ENCODE assay signal across 10 cellular contexts in the genomic region with DNA sequence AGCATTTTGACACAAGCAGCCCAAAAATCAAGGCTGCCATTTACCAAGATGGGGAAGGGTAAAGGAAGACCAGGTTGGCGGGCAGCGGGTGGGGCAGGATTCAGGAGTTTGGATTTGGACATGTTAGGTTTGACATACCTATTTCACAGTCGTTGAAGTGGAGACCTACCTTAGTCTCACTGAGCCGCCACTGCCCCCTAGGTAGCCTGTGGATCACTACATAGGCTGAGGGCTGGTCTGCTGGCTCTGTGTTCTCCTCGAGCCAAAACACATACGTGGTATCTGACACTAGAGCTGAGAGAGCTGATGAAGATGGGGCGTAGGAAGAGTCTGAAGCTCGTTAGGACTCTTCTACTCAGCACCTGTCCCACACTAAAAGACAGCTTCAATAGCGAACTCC.
DNase-seq lines count a peak whose midpoint lies in the region; ATAC-seq and TF ChIP-seq lines count a peak whose summit lies in the region.
"Had no signal": no experiment of that assay in that cellular context is flagged by ENCODE, and none has a peak within 500 bp of the region (broad histone marks: within the 10 kb centered on the region; RNA-seq: fewer than 3 reads in every experiment).

No MANE protein-coding gene starts in this region.

- H3K27ac Mint-ChIP-seq in HFFc6: no peak overlapping the region
- no peak overlapping the region for H3K27ac Mint-ChIP-seq in activated naive CD4-positive, alpha-beta T cell treated with anti-CD3 and anti-CD28 coated beads, Interleukin-2, amount 10 ng/mL, durations not matched to agents 7 days and 5 days
- peak overlapping the region; percentile 93 to 99 (median 99) for H3K27ac Mint-ChIP-seq in nephron

- H3K9me3 Mint-ChIP-seq in HFFc6: no peaks in the 10 kb centered on the region
- H3K9me3 Mint-ChIP-seq in activated naive CD4-positive, alpha-beta T cell treated with anti-CD3 and anti-CD28 coated beads, Interleukin-2, amount 10 ng/mL, durations not matched to agents 7 days and 5 days: no peaks in the 10 kb centered on the region
- H3K9me3 Mint-ChIP-seq in nephron: no peaks in the 10 kb centered on the region
- H3K9me3 Mint-ChIP-seq: brain had no signal

- CTCF ChIA-PET in activated naive CD4-positive, alpha-beta T cell treated with anti-CD3 and anti-CD28 coated beads, Interleukin-2, amount 10 ng/mL, durations not matched to agents 7 days and 5 days (lab: Charles Lee): interaction anchor here (0.8 to 1.2 kb wide), 3 partner anchors 74 to 105 kb away, joined by 3 to 4 read pairs (median 3); no protein-coding TSS in a partner anchor

- H3K4me1 Mint-ChIP-seq in HFFc6 (ENCODE audit: low read depth) (peaks cover 65% of the 10 kb centered on the region), nephron (peaks cover 46% of the 10 kb centered on the region)
- peaks cover 13% of the 10 kb centered on the region for H3K4me1 Mint-ChIP-seq in activated naive CD4-positive, alpha-beta T cell treated with anti-CD3 and anti-CD28 coated beads, Interleukin-2, amount 10 ng/mL, durations not matched to agents 7 days and 5 days

- H3K27me3 Mint-ChIP-seq in HFFc6 (ENCODE audit: insufficient read depth) (peaks cover 2% of the 10 kb centered on the region), nephron (ENCODE audit: low read depth) (no peaks in the 10 kb centered on the region)
- H3K27me3 Mint-ChIP-seq in activated naive CD4-positive, alpha-beta T cell treated with anti-CD3 and anti-CD28 coated beads, Interleukin-2, amount 10 ng/mL, durations not matched to agents 7 days and 5 days: no peaks in the 10 kb centered on the region
- H3K27me3 Mint-ChIP-seq: brain had no signal

- H3K4me3 ChIP-seq in GM12864 (ENCODE audit: low read depth, low read length): no peak overlapping the region

- DNase-seq in GM12864 (ENCODE audit: low read depth): peak; percentile 35
- DNase-seq in HFFc6: no peak
- peak; percentile 46 for DNase-seq in activated naive CD4-positive, alpha-beta T cell treated with anti-CD3 and anti-CD28 coated beads, Interleukin-2, amount 10 ng/mL, durations not matched to agents 7 days and 5 days
- no peak for DNase-seq in NCI-H2107 treated with DMSO at 0.1 percent for 48 hours (lab: John Stamatoyannopoulos, UW; ENCODE audit: unreplicated experiment)
- no peak for DNase-seq in AG08395 (ENCODE audit: low spot score)
- DNase-seq: NCI-H1694 treated with DMSO at 0.1 percent for 48 hours had no signal

- H3K36me3 Mint-ChIP-seq in HFFc6 (ENCODE audit: low read depth): peaks cover 19% of the 10 kb centered on the region
- peaks cover 53% of the 10 kb centered on the region for H3K36me3 Mint-ChIP-seq in activated naive CD4-positive, alpha-beta T cell treated with anti-CD3 and anti-CD28 coated beads, Interleukin-2, amount 10 ng/mL, durations not matched to agents 7 days and 5 days
- peaks cover 37% of the 10 kb centered on the region for H3K36me3 Mint-ChIP-seq in nephron (ENCODE audit: low read depth)

- TF ChIP-seq CTCF in GM12864 (IDR thresholded peaks at IDR 0.05; ENCODE audit: low read depth, low read length, missing control alignments) (peak; percentile 78), HFFc6 (IDR thresholded peaks at IDR 0.05) (peak; percentile 22; the same call in 1 of the 2 replicates), nephron (IDR thresholded peaks at IDR 0.05; ENCODE audit: unreplicated experiment in 3 of 3) (no peak)

- ATAC-seq in GM21367 (IDR thresholded peaks at IDR 0.05; ENCODE audit: unreplicated experiment): no peak
- ATAC-seq in HG02938 (IDR thresholded peaks at IDR 0.05; ENCODE audit: unreplicated experiment): no peak

- H3K4me3 Mint-ChIP-seq in HFFc6 (no peak overlapping the region), nephron (no peak overlapping the region)
- no peak overlapping the region for H3K4me3 Mint-ChIP-seq in activated naive CD4-positive, alpha-beta T cell treated with anti-CD3 and anti-CD28 coated beads, Interleukin-2, amount 10 ng/mL, durations not matched to agents 7 days and 5 days
- H3K4me3 Mint-ChIP-seq: brain had no signal

Comparison
In these comparisons a context has a peak if more than half of its experiments do, and no peak if none do; other contexts are left out.
1. DNase-seq: peak in GM12864 (single experiment) and activated naive CD4-positive, alpha-beta T cell treated with anti-CD3 and anti-CD28 coated beads, Interleukin-2, amount 10 ng/mL, durations not matched to agents 7 days and 5 days (single experiment); none in HFFc6 (single experiment), NCI-H2107 treated with DMSO at 0.1 percent for 48 hours (single experiment) and AG08395 (single experiment).
2. CTCF ChIP-seq: peak in GM12864 (single experiment) and HFFc6 (single experiment); none in nephron (0 of 3).
3. H3K27ac Mint-ChIP-seq: peak in nephron (3 of 3); none in HFFc6 (single experiment) and activated naive CD4-positive, alpha-beta T cell treated with anti-CD3 and anti-CD28 coated beads, Interleukin-2, amount 10 ng/mL, durations not matched to agents 7 days and 5 days (single experiment).